ENCODE assay signal across 8 cellular contexts in genomic region chr20:49812463-49813304, GRCh38. TPM values are rescaled to one million over a fixed set of nuclear protein-coding genes. Genes with fewer than 3 reads are reported as not detected.
DNase-seq lines count a peak whose midpoint lies in the region; ATAC-seq lines count a peak whose summit lies in the region.

Gene SLC9A8 (plus strand): TSS chr20:49812828. CDS start chr20:49812923, 95 bp downstream.

- POLR2A ChIA-PET in CD8-positive, alpha-beta memory T cell (lab: Charles Lee), result interaction anchor here (0.5 to 1.5 kb wide), 8 partner anchors 11 to 144 kb away, joined by 3 to 7 read pairs (median 4); partner anchors contain the start of gene RNF114

- H3K27me3 ChIP-seq in CD8-positive, alpha-beta memory T cell (ENCODE audit: insufficient read depth, low read length, poor library complexity, severe bottlenecking), result no peaks in the 10 kb centered on the region
- no peaks in the 10 kb centered on the region for H3K27me3 ChIP-seq in effector memory CD4-positive, alpha-beta T cell (replicated peaks; ENCODE audit: control insufficient read depth, insufficient read depth, low read length, poor library complexity, severe bottlenecking)

- H3K27ac Mint-ChIP-seq in CD8-positive, alpha-beta memory T cell, result peak within 1 kb of the TSS; percentile 94 to 100 (median 98)
- peak within 1 kb of the TSS; percentile 92 for H3K27ac Mint-ChIP-seq in memory B cell

- H3K4me1 Mint-ChIP-seq in CD8-positive, alpha-beta memory T cell, result peaks cover 30 to 40% (median 40%) of the 10 kb centered on the region in 3 donors
- H3K4me1 Mint-ChIP-seq in memory B cell, result peaks cover 22% of the 10 kb centered on the region

- peaks cover 20% of the 10 kb centered on the region for H3K4me1 ChIP-seq in CD8-positive, alpha-beta memory T cell (ENCODE audit: insufficient read depth, low read length)
- peaks cover 21% of the 10 kb centered on the region for H3K4me1 ChIP-seq in effector memory CD4-positive, alpha-beta T cell (ENCODE audit: control insufficient read depth, insufficient read depth, low read length, poor library complexity, severe bottlenecking)

- ATAC-seq in GM19463 (IDR thresholded peaks at IDR 0.05; ENCODE audit: unreplicated experiment) (peak; percentile 88), memory B cell (ENCODE audit: low read depth) (peak; percentile 89)

- H3K4me3 Mint-ChIP-seq in CD8-positive, alpha-beta memory T cell, result peak within 1 kb of the TSS; percentile 91 to 98 (median 96)
- H3K4me3 Mint-ChIP-seq in memory B cell, result peak within 1 kb of the TSS; percentile 96

- CTCF ChIA-PET in CD8-positive, alpha-beta memory T cell (lab: Charles Lee), result interaction anchor here (1.0 to 1.7 kb wide), 5 partner anchors 9 to 166 kb away, joined by 3 to 4 read pairs (median 3); no protein-coding TSS in a partner anchor

- H3K27ac ChIP-seq in CD8-positive, alpha-beta memory T cell (ENCODE audit: low read depth, low read length), result peak within 1 kb of the TSS; percentile 94
- H3K27ac ChIP-seq in effector memory CD4-positive, alpha-beta T cell (ENCODE audit: insufficient read depth, low read length, poor library complexity, severe bottlenecking), result peak within 1 kb of the TSS; percentile 97

- peaks cover 3% of the 10 kb centered on the region for H3K36me3 ChIP-seq in CD8-positive, alpha-beta memory T cell (ENCODE audit: insufficient read depth, low read length)
- peaks cover 11% of the 10 kb centered on the region for H3K36me3 ChIP-seq in effector memory CD4-positive, alpha-beta T cell (ENCODE audit: control insufficient read depth, insufficient read depth, low read length)

- no peaks in the 10 kb centered on the region for H3K9me3 ChIP-seq in CD8-positive, alpha-beta memory T cell (ENCODE audit: low read length)
- H3K9me3 ChIP-seq in effector memory CD4-positive, alpha-beta T cell (ENCODE audit: control insufficient read depth, low read length), result no peaks in the 10 kb centered on the region

- DNase-seq in CD8-positive, alpha-beta memory T cell, result peak; percentile 73 to 90 (median 84)
- peak; percentile 98 for DNase-seq in HPDE6-E6E7 (ENCODE audit: extremely low spot score)
- DNase-seq in NK-92 treated with Interleukin-12 subunit alpha and Interleukin-12 subunit beta, amount 100 ng/mL, for 24 hours (lab: John Stamatoyannopoulos, UW), result peak; percentile 89
- DNase-seq in activated CD8-positive, alpha-beta memory T cell treated with anti-CD3 and anti-CD28 coated beads for 24 hours, result peak; percentile 94
- peak; percentile 79 to 83 (median 80) for DNase-seq in effector memory CD4-positive, alpha-beta T cell
- peak; percentile 78 to 86 for DNase-seq in memory B cell (ENCODE audit: low spot score in 2 of 2)
- DNase-seq in stimulated activated CD8-positive, alpha-beta memory T cell treated with anti-CD3 and anti-CD28 coated beads, Interleukin-12 subunit alpha, Interleukin-12 subunit beta, amount 100 ng/mL, for 1 hour (ENCODE audit: low read depth), result peak; percentile 72

- peak within 1 kb of the TSS; percentile 89 for H3K4me3 ChIP-seq in CD8-positive, alpha-beta memory T cell (ENCODE audit: low read length)
- peak within 1 kb of the TSS; percentile 75 for H3K4me3 ChIP-seq in effector memory CD4-positive, alpha-beta T cell (ENCODE audit: insufficient read depth, low read depth, low read length, poor library complexity, severe bottlenecking)

- H3K36me3 Mint-ChIP-seq in CD8-positive, alpha-beta memory T cell, result peaks cover 3 to 39% (median 3%) of the 10 kb centered on the region in 3 donors
- peaks cover 6% of the 10 kb centered on the region for H3K36me3 Mint-ChIP-seq in memory B cell

- no peaks in the 10 kb centered on the region for H3K9me3 Mint-ChIP-seq in CD8-positive, alpha-beta memory T cell
- H3K9me3 Mint-ChIP-seq in memory B cell, result no peaks in the 10 kb centered on the region

- no peaks in the 10 kb centered on the region for H3K27me3 Mint-ChIP-seq in CD8-positive, alpha-beta memory T cell
- H3K27me3 Mint-ChIP-seq in memory B cell, result no peaks in the 10 kb centered on the region

RNA-seq across cellular contexts. Expression of gene SLC9A8, which starts in this region (rescaled TPM):
- 10 to 100 TPM; 11.5 to 12.0 TPM for total RNA-seq in CD8-positive, alpha-beta memory T cell
- polyA plus RNA-seq in CD8-positive, alpha-beta memory T cell, result 7.7 TPM

Comparison
In these comparisons a context has a peak if more than half of its experiments do, and no peak if none do; other contexts are left out.
1. Peak in every context shown above with its lines: DNase-seq, ATAC-seq, H3K4me3 ChIP-seq and H3K27ac ChIP-seq.